9 cellular contexts compared by ENCODE assay signal in the genomic region with DNA sequence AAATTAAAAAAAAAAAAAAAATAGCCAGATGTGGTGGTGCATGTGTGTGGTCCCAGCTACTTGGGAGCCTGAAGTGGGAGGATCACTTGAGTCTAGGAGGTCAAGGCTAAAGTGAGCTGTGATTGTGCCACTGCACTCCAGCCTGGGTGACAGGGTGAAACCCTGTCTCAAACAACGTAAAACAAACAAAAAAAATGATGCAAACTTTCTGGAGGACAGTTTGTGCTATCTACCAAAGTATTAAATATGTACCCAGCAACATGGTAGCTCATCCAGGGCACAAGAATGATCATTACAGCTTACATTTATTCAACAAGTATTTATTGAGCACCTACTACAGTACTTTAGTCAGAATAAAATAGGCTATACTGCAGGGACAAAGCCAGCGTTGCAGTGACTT.
"Had no signal": no experiment of that assay in that cellular context is flagged by ENCODE, and none has a peak within 500 bp of the region (broad histone marks: within the 10 kb centered on the region; RNA-seq: fewer than 3 reads in every experiment).

No MANE protein-coding gene starts in this region.

- H3K4me3 Mint-ChIP-seq: GM23338, H9, HFFc6 had no signal

- H3K4me3 ChIP-seq: GM23338, K562 had no signal

- ATAC-seq: GM23338 had no signal

- DNase-seq: H9, HFFc6, IMR-90, KG1 had no signal

- H3K27ac ChIP-seq: HL-60 had no signal

- H3K27ac Mint-ChIP-seq: GM23338, H9, HFFc6 had no signal

- H3K4me1 Mint-ChIP-seq: GM23338 had no signal

- H3K9me3 Mint-ChIP-seq: H9, HFFc6 had no signal

- FAIRE-seq: H1, H54, K562 had no signal
